ENCODE assay signal across 1 cellular context in genomic region chr12:121142171-121142950, GRCh38.
TF ChIP-seq lines count a peak whose summit lies in the region.

No MANE protein-coding gene starts in this region.

TF ChIP-seq in H1, 55 proteins besides CTCF, POLR2A, EP300 and RAD21:
- TF ChIP-seq USF2 (IDR thresholded peaks at IDR 0.05; ENCODE audit: low read length) = no peak
- no peak for TF ChIP-seq MAX (IDR thresholded peaks at IDR 0.05)
- no peak for TF ChIP-seq ATF3 (IDR thresholded peaks at IDR 0.05; ENCODE audit: insufficient read depth, low read depth, low read length)
- TF ChIP-seq RNF2 (IDR thresholded peaks at IDR 0.05; ENCODE audit: borderline replicate concordance, low read depth, low read length, missing control alignments, poor library complexity, severe bottlenecking) = no peak
- no peak for TF ChIP-seq YY1 (IDR thresholded peaks at IDR 0.05; ENCODE audit: low read depth, low read length)
- TF ChIP-seq SUZ12 (IDR thresholded peaks at IDR 0.05; ENCODE audit: low read length) = no peak
- TF ChIP-seq TCF12 (IDR thresholded peaks at IDR 0.05; ENCODE audit: low read depth, low read length) = no peak
- no peak for TF ChIP-seq GABPA (IDR thresholded peaks at IDR 0.05; ENCODE audit: borderline replicate concordance, insufficient read depth, low read length)
- no peak for TF ChIP-seq KDM5A (IDR thresholded peaks at IDR 0.05; ENCODE audit: low read length)
- no peak for TF ChIP-seq FOSL1 (IDR thresholded peaks at IDR 0.05; ENCODE audit: insufficient read depth, low read depth, low read length)
- TF ChIP-seq BCL11A (IDR thresholded peaks at IDR 0.05; ENCODE audit: low read depth in 2 of 2, low read length in 2 of 2) = no peak
- TF ChIP-seq CBX8 (IDR thresholded peaks at IDR 0.05; ENCODE audit: borderline replicate concordance, low read depth, low read length) = no peak
- no peak for TF ChIP-seq NANOG (IDR thresholded peaks at IDR 0.05; ENCODE audit: insufficient read depth, low read depth, low read length, poor library complexity, severe bottlenecking)
- TF ChIP-seq SIX5 (IDR thresholded peaks at IDR 0.05; ENCODE audit: low read depth, low read length) = no peak
- TF ChIP-seq TBP (IDR thresholded peaks at IDR 0.05; ENCODE audit: low read depth, low read length) = no peak
- TF ChIP-seq CHD1 (IDR thresholded peaks at IDR 0.05; ENCODE audit: low read depth, low read length) = no peak
TF ChIP-seq in H1: peak in this region for 0.
